ENCODE assay signal across 1 cellular context in genomic region chr11:57586711-57587110, GRCh38.
TF ChIP-seq lines count a peak whose summit lies in the region.

No MANE protein-coding gene starts in this region.

TF ChIP-seq in HepG2, 621 proteins besides CTCF, POLR2A, EP300 and RAD21:
- TF ChIP-seq PBX2 (CRISPR knock-in tag; IDR thresholded peaks at IDR 0.05): no peak
- no peak for TF ChIP-seq ZNF331 (CRISPR knock-in tag; IDR thresholded peaks at IDR 0.05)
- no peak for TF ChIP-seq CSRNP1 (CRISPR knock-in tag; IDR thresholded peaks at IDR 0.05)
- no peak for TF ChIP-seq KAT8 (CRISPR knock-in tag; IDR thresholded peaks at IDR 0.05)
- no peak for TF ChIP-seq ZNF30 (CRISPR knock-in tag; IDR thresholded peaks at IDR 0.05)
- no peak for TF ChIP-seq ZNF607 (CRISPR knock-in tag; IDR thresholded peaks at IDR 0.05; ENCODE audit: borderline replicate concordance)
- no peak for TF ChIP-seq HNRNPLL (IDR thresholded peaks at IDR 0.05; ENCODE audit: low read depth, low read length, poor library complexity, severe bottlenecking)
- TF ChIP-seq RBFOX2 (IDR thresholded peaks at IDR 0.05; ENCODE audit: low read depth, low read length): no peak
- TF ChIP-seq ZBTB42 (CRISPR knock-in tag; IDR thresholded peaks at IDR 0.05): no peak
- TF ChIP-seq IRF2 (CRISPR knock-in tag; IDR thresholded peaks at IDR 0.05): no peak
- no peak for TF ChIP-seq NCOR1 (IDR thresholded peaks at IDR 0.05; ENCODE audit: borderline replicate concordance, low read length)
- no peak for TF ChIP-seq ZNF18 (CRISPR knock-in tag; IDR thresholded peaks at IDR 0.05; ENCODE audit: insufficient replicate concordance)
- no peak for TF ChIP-seq IRF1 (CRISPR knock-in tag; IDR thresholded peaks at IDR 0.05; ENCODE audit: low read depth)
- TF ChIP-seq SMC3 (IDR thresholded peaks at IDR 0.05; ENCODE audit: low read length): no peak
- TF ChIP-seq HMGXB3 (CRISPR knock-in tag; IDR thresholded peaks at IDR 0.05; ENCODE audit: borderline replicate concordance): no peak
- no peak for TF ChIP-seq ZNF598 (CRISPR knock-in tag; IDR thresholded peaks at IDR 0.05; ENCODE audit: borderline replicate concordance)
- no peak for TF ChIP-seq FIP1L1 (IDR thresholded peaks at IDR 0.05; ENCODE audit: borderline replicate concordance, insufficient read depth, low read depth, low read length)
